ENCODE assay signal across 19 cellular contexts in the genomic region with DNA sequence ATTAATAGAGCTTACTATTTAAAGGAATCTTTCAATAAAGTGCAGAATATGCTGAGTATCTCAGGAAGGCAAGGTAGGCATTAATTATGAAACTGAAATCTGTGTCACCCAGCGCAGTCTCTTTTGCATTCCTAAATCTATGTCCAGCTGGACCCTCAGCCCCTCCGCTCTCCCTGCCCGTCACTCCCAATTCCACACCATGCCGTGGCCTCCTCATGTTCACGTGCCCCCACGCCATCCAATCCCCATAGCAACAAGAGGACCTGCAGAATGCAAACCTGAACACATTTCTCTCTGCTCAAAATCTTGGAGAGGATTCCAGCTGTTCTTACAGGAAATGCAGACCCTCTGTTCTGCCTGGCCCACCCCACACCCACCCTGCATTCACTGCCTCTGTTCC. TPM values are rescaled to one million over a fixed set of nuclear protein-coding genes. Genes with fewer than 3 reads are reported as not detected.
A peak's percentile ranks its signal among the peaks of the same experiment; 100 is the strongest.
DNase-seq lines count a peak whose midpoint lies in the region; ATAC-seq, FAIRE-seq and TF ChIP-seq lines count a peak whose summit lies in the region.
"Had no signal": no experiment of that assay in that cellular context is flagged by ENCODE, and none has a peak within 500 bp of the region (broad histone marks: within the 10 kb centered on the region; RNA-seq: fewer than 3 reads in every experiment).

No MANE protein-coding gene starts in this region.

- TF ChIP-seq EP300 in H1 (IDR thresholded peaks at IDR 0.05; ENCODE audit: borderline replicate concordance in 1 of 2, low read depth in 2 of 2, low read length in 2 of 2): no peak

- no peak overlapping the region for H3K4me2 ChIP-seq in H1 (ENCODE audit: insufficient read depth in 1 of 2, low read depth in 2 of 2, low read length in 2 of 2)
- H3K4me2 ChIP-seq: BLaER1 treated with 17β-estradiol and CSF1 and Interleukin-3, amounts not matched to agents 10 nM and 100 nM had no signal

- no peak overlapping the region for H2BK15ac ChIP-seq in H1 (ENCODE audit: low read length)

- H3K27me3 Mint-ChIP-seq in brain (no peaks in the 10 kb centered on the region), nephron progenitor cell (ENCODE audit: low read depth, poor library complexity) (peaks cover 3% of the 10 kb centered on the region)
- H3K27me3 Mint-ChIP-seq: CD4-positive, alpha-beta T cell had no signal

- no peak overlapping the region for H3K9ac ChIP-seq in H1 (replicated peaks in 1 of 4; ENCODE audit: extremely low read depth in 1 of 4, low read depth in 3 of 4, low read length in 3 of 4)
- H3K9ac ChIP-seq: BLaER1 treated with 17β-estradiol and CSF1 and Interleukin-3, amounts not matched to agents 10 nM and 100 nM had no signal

- H3K79me2 ChIP-seq in H1 (ENCODE audit: control insufficient read depth in 1 of 2, insufficient read depth in 2 of 2, low read length in 2 of 2): peaks cover 0 to 28% of the 10 kb centered on the region in 2 experiments; a peak in 1 of 4 replicates

- ATAC-seq in GM18519 (IDR thresholded peaks at IDR 0.05; ENCODE audit: low FRiP score, unreplicated experiment): no peak
- ATAC-seq: CD8-positive, alpha-beta T cell had no signal

- no peak for TF ChIP-seq RAD21 in H1 (IDR thresholded peaks at IDR 0.05 in 1 of 2, conservative IDR thresholded peaks at IDR 0.05 in 1 of 2; ENCODE audit: low read depth in 2 of 2, low read length in 2 of 2)

- H3K23ac ChIP-seq in H1 (ENCODE audit: insufficient read length): no peak overlapping the region

- 96% methylated on average over 6 of the region's 6 CpGs; no CpG with 5 or more reads in 1 of the 2 experiments for WGBS in H1 (ENCODE audit: extremely low coverage in 1 of 2, insufficient coverage in 1 of 2, insufficient read length in 1 of 2, insufficient replicate concordance in 2 of 2, low coverage in 1 of 2, low lambda C conversion rate in 2 of 2, missing lambda C conversion rate in 1 of 2), 2 experiments

- H2BK12ac ChIP-seq in H1 (ENCODE audit: low read depth, low read length): no peak overlapping the region

- FAIRE-seq in H1 (lab: Jason Lieb, UNC): no peak
- FAIRE-seq: A204.1, D721Med, G401.6, GM12891 had no signal

- H3K27ac Mint-ChIP-seq in brain (peak overlapping the region in 3 of 5 experiments; percentile 7 to 91 (median 74)), nephron progenitor cell (no peak overlapping the region)
- H3K27ac Mint-ChIP-seq: CD4-positive, alpha-beta T cell; CD8-positive, alpha-beta T cell had no signal

- no peak overlapping the region for H3K18ac ChIP-seq in H1 (ENCODE audit: extremely low read depth, low read length)

- H3K56ac ChIP-seq in H1 (replicated peaks; ENCODE audit: insufficient read length, low read depth, low read length): no peak overlapping the region

- H3K36me3 ChIP-seq in H1 (ENCODE audit: control insufficient read depth in 2 of 4, insufficient read depth in 4 of 4, low read length in 3 of 4) (peaks cover 17 to 48% (median 36%) of the 10 kb centered on the region in 4 experiments), BE2C (peaks cover 4% of the 10 kb centered on the region)

- no peak overlapping the region for H4K91ac ChIP-seq in H1 (replicated peaks; ENCODE audit: insufficient read length, low read length)

- no peak overlapping the region for H2AFZ ChIP-seq in H1 (ENCODE audit: low read length)

- H3K4me3 ChIP-seq in H1 (ENCODE audit: extremely low read depth in 1 of 4, insufficient read depth in 2 of 4, low read depth in 3 of 4, low read length in 4 of 4) (no peak overlapping the region), BE2C (ENCODE audit: low read depth, low read length) (no peak overlapping the region)
- H3K4me3 ChIP-seq: BLaER1 treated with 17β-estradiol and CSF1 and Interleukin-3, amounts not matched to agents 10 nM and 100 nM had no signal

- no peak overlapping the region for H2AK5ac ChIP-seq in H1 (ENCODE audit: low read depth, low read length)

- peaks cover 25% of the 10 kb centered on the region for H3K4me1 Mint-ChIP-seq in brain
- H3K4me1 Mint-ChIP-seq in nephron progenitor cell: peaks cover 32% of the 10 kb centered on the region

- H3K4me3 Mint-ChIP-seq in brain (no peak overlapping the region), nephron progenitor cell (peak overlapping the region; percentile 17)
- H3K4me3 Mint-ChIP-seq: CD4-positive, alpha-beta T cell; CD8-positive, alpha-beta T cell had no signal

- DNase-seq in H1 (ENCODE audit: low read depth in 1 of 2, low spot score in 2 of 2) (no peak), nephron progenitor cell (no peak), BE2C (no peak)
- DNase-seq: 8988T; ACHN; Caco-2; Calu3; CD4-positive, alpha-beta T cell; CD8-positive, alpha-beta T cell; DMS79 treated with DMSO at 0.1 percent for 48 hours; GF-D8 had no signal

- H2BK20ac ChIP-seq in H1 (ENCODE audit: low read length): no peak overlapping the region

- H3K79me1 ChIP-seq in H1 (ENCODE audit: low read depth, low read length): peaks cover 3% of the 10 kb centered on the region

- no peak overlapping the region for H3K27ac ChIP-seq in H1 (ENCODE audit: low read depth, low read length)
- H3K27ac ChIP-seq: BLaER1 treated with 17β-estradiol and CSF1 and Interleukin-3, amounts not matched to agents 10 nM and 100 nM; C4-2B had no signal

- no peak overlapping the region for H4K8ac ChIP-seq in H1 (ENCODE audit: extremely low read depth, insufficient read depth, low read length)

- CTCF ChIA-PET in H1 (lab: Charles Lee; ENCODE audit: partially characterized antibody): interaction anchor here (0.7 to 1.5 kb wide), 7 partner anchors 11 to 249 kb away, joined by 3 to 6 read pairs (median 4); no protein-coding TSS in a partner anchor

- H4K20me1 ChIP-seq in H1 (replicated peaks in 1 of 2; ENCODE audit: control insufficient read depth in 1 of 2, insufficient read depth in 2 of 2, low read length in 2 of 2): peaks cover 7 to 25% of the 10 kb centered on the region in 2 experiments

- TF ChIP-seq POLR2A in H1 (IDR thresholded peaks at IDR 0.05; ENCODE audit: control extremely low read depth in 1 of 2, low read depth in 2 of 2, low read length in 2 of 2): no peak

- TF ChIP-seq CTCF in brain (conservative IDR thresholded peaks at IDR 0.05) (no peak), H1 (IDR thresholded peaks at IDR 0.05; ENCODE audit: control extremely low read depth in 1 of 3, insufficient read depth in 1 of 3, low read depth in 1 of 3, low read length in 3 of 3) (no peak), nephron progenitor cell (IDR thresholded peaks at IDR 0.05) (no peak), BE2C (IDR thresholded peaks at IDR 0.05; ENCODE audit: low read depth, low read length) (no peak)

- H3K27me3 ChIP-seq in H1 (replicated peaks in 1 of 4; ENCODE audit: control insufficient read depth in 3 of 4, extremely low read depth in 1 of 4, insufficient read depth in 3 of 4, low read length in 3 of 4) (no peaks in the 10 kb centered on the region), BE2C (no peaks in the 10 kb centered on the region)
- H3K27me3 ChIP-seq: BLaER1 treated with 17β-estradiol and CSF1 and Interleukin-3, amounts not matched to agents 10 nM and 100 nM had no signal

- H3K4me1 ChIP-seq in H1 (replicated peaks in 1 of 4; ENCODE audit: control insufficient read depth in 3 of 4, insufficient read depth in 4 of 4, low read length in 3 of 4) (no peaks in the 10 kb centered on the region), BE2C (no peaks in the 10 kb centered on the region)
- H3K4me1 ChIP-seq: Caco-2 had no signal

- H4K5ac ChIP-seq in H1 (ENCODE audit: insufficient read length, low read depth, low read length): no peak overlapping the region

- H3K36me3 Mint-ChIP-seq in brain: peaks cover 26% of the 10 kb centered on the region
- peaks cover 75% of the 10 kb centered on the region for H3K36me3 Mint-ChIP-seq in nephron progenitor cell (ENCODE audit: low read depth)

- no peak overlapping the region for H2BK120ac ChIP-seq in H1 (replicated peaks; ENCODE audit: low read depth, low read length)

- H3K9me3 ChIP-seq in H1 (ENCODE audit: insufficient read depth in 2 of 2, low read depth in 1 of 2, low read length in 1 of 2): no peaks in the 10 kb centered on the region
- H3K9me3 ChIP-seq in BE2C: no peaks in the 10 kb centered on the region
- H3K9me3 ChIP-seq: BLaER1 treated with 17β-estradiol and CSF1 and Interleukin-3, amounts not matched to agents 10 nM and 100 nM; Caco-2 had no signal

- no peak overlapping the region for H3K14ac ChIP-seq in H1 (ENCODE audit: insufficient read length)

- no peaks in the 10 kb centered on the region for H3K9me3 Mint-ChIP-seq in brain
- no peaks in the 10 kb centered on the region for H3K9me3 Mint-ChIP-seq in nephron progenitor cell
- H3K9me3 Mint-ChIP-seq: CD4-positive, alpha-beta T cell; CD8-positive, alpha-beta T cell had no signal

- no peaks in the 10 kb centered on the region for H3K23me2 ChIP-seq in H1 (ENCODE audit: low read depth, low read length)

- no peak overlapping the region for H3K4ac ChIP-seq in H1 (replicated peaks; ENCODE audit: insufficient read length, low read depth, low read length)

- POLR2A ChIA-PET in H1 (lab: Charles Lee; ENCODE audit: partially characterized antibody): interaction anchor here (0.9 to 40.9 kb wide), 6 partner anchors 9 to 58 kb away, joined by 3 to 793 read pairs (median 5); partner anchors contain the start of gene KDM2B

- 0 out of 2 replicates have a peak overlapping the region, but pooled peaks have one; percentile 24 for H2BK5ac ChIP-seq in H1 (ENCODE audit: low read depth, low read length)

TF ChIP-seq in H1, 55 proteins besides CTCF, POLR2A, EP300 and RAD21 (continues in another document):
- TF ChIP-seq SIN3A (conservative IDR thresholded peaks at IDR 0.05 in 1 of 2, IDR thresholded peaks at IDR 0.05 in 1 of 2; ENCODE audit: low read depth in 1 of 2, low read length in 2 of 2): no peak
- no peak for TF ChIP-seq CBX5 (IDR thresholded peaks at IDR 0.05; ENCODE audit: low read depth, low read length)
- no peak for TF ChIP-seq FOSL1 (IDR thresholded peaks at IDR 0.05; ENCODE audit: insufficient read depth, low read depth, low read length)
- TF ChIP-seq YY1 (IDR thresholded peaks at IDR 0.05; ENCODE audit: low read depth, low read length): no peak

RNA-seq across cellular contexts. Expression of gene KDM2B, which starts 35.4 kb away (rescaled TPM):
- polyA plus RNA-seq in brain (ENCODE audit: insufficient read depth, low read depth, low replicate concordance) (29.7 TPM), H1 (2011; rRNA removed) (111 and 167 TPM in 2 replicates)
- 156 and 162 TPM in 2 replicates for total RNA-seq in H1 (2021; fragmentation: NEBNext Ultra II Directional; extraction: Animal tissue kit (Norgen Biotek cat#: 25700))
- polyA plus RNA-seq in H1 (2011; cell fraction: cytosol; rRNA removed): 83.9 TPM
- 273 TPM for polyA plus RNA-seq in H1 (2011; cell fraction: nucleus; rRNA removed)
- 96.2 to 111 TPM (median 103 TPM) in 4 replicates for polyA plus RNA-seq in H1 (2012, experiment 1 of 2)
- 36.6 TPM for polyA plus RNA-seq in H1 (2012, experiment 2 of 2)
- 77.1 TPM for polyA plus RNA-seq in H1 (2013, experiment 1 of 2)
- polyA plus RNA-seq in H1 (2013, experiment 2 of 2): 72.5 TPM
- polyA minus RNA-seq in H1 (2011; rRNA and poly(A)+ RNA removed): 262 and 318 TPM in 2 replicates
- 128 TPM for polyA minus RNA-seq in H1 (2011; cell fraction: cytosol; rRNA and poly(A)+ RNA removed)
- 128 TPM for polyA minus RNA-seq in H1 (2011; cell fraction: nucleus; rRNA and poly(A)+ RNA removed)
- 53.2 TPM for polyA plus RNA-seq in BE2C (2012; ENCODE audit: insufficient read depth, insufficient read length, low read depth)
